In the genomic region with DNA sequence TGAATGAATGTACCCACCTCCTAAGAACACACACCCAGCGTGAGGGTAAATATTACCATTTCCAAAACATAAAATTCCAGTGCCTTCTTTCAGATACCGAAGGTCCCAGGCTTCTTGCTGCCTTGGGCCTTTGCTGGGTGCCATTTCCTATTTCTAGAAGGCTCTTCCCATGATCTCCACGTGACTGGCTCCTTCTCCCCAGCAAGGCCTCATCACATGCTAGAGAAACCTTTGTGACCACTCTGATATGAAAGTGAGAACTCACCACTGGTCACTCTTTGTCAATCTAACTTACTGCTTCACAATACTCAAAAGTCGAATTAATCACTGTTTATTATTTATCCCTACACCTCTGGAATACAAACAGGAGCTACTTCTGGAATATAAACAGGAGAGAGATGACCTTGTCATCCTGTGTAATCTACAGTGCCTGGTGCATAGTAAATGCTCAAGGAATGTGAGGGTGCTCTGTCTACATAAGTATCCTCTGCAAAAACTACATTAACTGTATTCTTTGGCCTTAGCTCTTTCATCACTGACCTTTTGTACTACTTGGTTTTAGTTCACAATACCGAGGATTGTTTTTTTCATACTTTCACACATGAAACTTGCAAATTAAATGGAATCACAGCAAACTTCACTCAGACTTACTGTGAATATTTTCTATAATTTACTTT, we compare ENCODE assay signal across 8 cellular contexts. TPM values are rescaled to one million over a fixed set of nuclear protein-coding genes. Genes with fewer than 3 reads are reported as not detected.
DNase-seq lines count a peak whose midpoint lies in the region; ATAC-seq and TF ChIP-seq lines count a peak whose summit lies in the region.

No MANE protein-coding gene starts in this region.

- H3K9me3 ChIP-seq in CD8-positive, alpha-beta memory T cell (ENCODE audit: low read length), result no peaks in the 10 kb centered on the region

- no peak for TF ChIP-seq CTCF in choroid plexus epithelial cell (conservative IDR thresholded peaks at IDR 0.05; ENCODE audit: low read depth, low read length)
- TF ChIP-seq CTCF in natural killer cell (IDR thresholded peaks at IDR 0.05), result no peak

- H3K4me1 Mint-ChIP-seq in CD8-positive, alpha-beta memory T cell, result peaks cover 50 to 68% (median 66%) of the 10 kb centered on the region in 3 donors
- H3K4me1 Mint-ChIP-seq in natural killer cell, result peaks cover 54 to 62% of the 10 kb centered on the region in 2 donors

- intact Hi-C loops in natural killer cell (cut with micrococcal nuclease), result loop anchor here (5.0 kb wide), 1 partner anchor 301 kb away; the partner anchor contains the start of gene RPS12

- CTCF ChIA-PET in CD8-positive, alpha-beta memory T cell (lab: Charles Lee), result no interaction called here

- peaks cover 0 to 26% (median 9%) of the 10 kb centered on the region in 3 donors for H3K36me3 Mint-ChIP-seq in CD8-positive, alpha-beta memory T cell
- H3K36me3 Mint-ChIP-seq in natural killer cell, result no peaks in the 10 kb centered on the region

- H3K4me3 Mint-ChIP-seq in CD8-positive, alpha-beta memory T cell, result peak overlapping the region; percentile 41 to 96 (median 89)
- H3K4me3 Mint-ChIP-seq in natural killer cell, result peak overlapping the region; percentile 99

- no peak overlapping the region for H3K27ac Mint-ChIP-seq in CD8-positive, alpha-beta memory T cell
- peak overlapping the region; percentile 69 to 80 for H3K27ac Mint-ChIP-seq in natural killer cell

- POLR2A ChIA-PET in CD8-positive, alpha-beta memory T cell (lab: Charles Lee), result no interaction called here

- no peak for ATAC-seq in natural killer cell
- no peak for ATAC-seq in HG02870 (IDR thresholded peaks at IDR 0.05; ENCODE audit: unreplicated experiment)

- no peak overlapping the region for H3K27ac ChIP-seq in CD8-positive, alpha-beta memory T cell (ENCODE audit: low read depth, low read length)

- no peaks in the 10 kb centered on the region for H3K9me3 Mint-ChIP-seq in CD8-positive, alpha-beta memory T cell
- no peaks in the 10 kb centered on the region for H3K9me3 Mint-ChIP-seq in natural killer cell

- no peak for DNase-seq in CD8-positive, alpha-beta memory T cell
- peak; percentile 19 for DNase-seq in HT-29 (ENCODE audit: low spot score)
- DNase-seq in choroid plexus epithelial cell (ENCODE audit: low read depth), result peak; percentile 78
- no peak for DNase-seq in natural killer cell
- no peak for DNase-seq in GDM1 (lab: John Stamatoyannopoulos, UW)
- no peak for DNase-seq in NOMO-1 treated with dmso at 0.1 percent for 144 hours (lab: John Stamatoyannopoulos, UW; ENCODE audit: unreplicated experiment)
- DNase-seq in NCI-H2107 treated with DMSO at 0.1 percent for 48 hours (lab: John Stamatoyannopoulos, UW; ENCODE audit: unreplicated experiment), result no peak

- H3K36me3 ChIP-seq in CD8-positive, alpha-beta memory T cell (ENCODE audit: insufficient read depth, low read length), result no peaks in the 10 kb centered on the region

- peaks cover 24% of the 10 kb centered on the region for H3K4me1 ChIP-seq in CD8-positive, alpha-beta memory T cell (ENCODE audit: insufficient read depth, low read length)

- no peak overlapping the region for H3K4me3 ChIP-seq in CD8-positive, alpha-beta memory T cell (ENCODE audit: low read length)
- H3K4me3 ChIP-seq in choroid plexus epithelial cell (ENCODE audit: low read depth, low read length), result peak overlapping the region; percentile 93

- H3K27me3 Mint-ChIP-seq in CD8-positive, alpha-beta memory T cell, result peaks cover 3% of the 10 kb centered on the region in 2 donors
- peaks cover 6 to 8% of the 10 kb centered on the region in 2 donors for H3K27me3 Mint-ChIP-seq in natural killer cell (ENCODE audit: low read depth in 2 of 2)

- no peaks in the 10 kb centered on the region for H3K27me3 ChIP-seq in CD8-positive, alpha-beta memory T cell (ENCODE audit: insufficient read depth, low read length, poor library complexity, severe bottlenecking)

RNA-seq across cellular contexts. Expression of gene STX7, which starts 1.6 kb away (rescaled TPM):
- total RNA-seq in CD8-positive, alpha-beta memory T cell, result 10 to 100 TPM; 19.0 to 25.1 TPM
- 11.4 TPM for polyA plus RNA-seq in CD8-positive, alpha-beta memory T cell
- 16.1 and 20.9 TPM in 2 replicates for total RNA-seq in HT-29 (2014; rRNA removed; shearing (Covaris generic))
- 10 to 100 TPM; 37.3 to 49.9 (median 39.5) TPM for total RNA-seq in natural killer cell

RNA-seq across cellular contexts. Expression of gene TAAR9, which starts 26.8 kb away (rescaled TPM):
- total RNA-seq in CD8-positive, alpha-beta memory T cell, result not detected
- not detected for polyA plus RNA-seq in CD8-positive, alpha-beta memory T cell
- total RNA-seq in HT-29 (2014; rRNA removed; shearing (Covaris generic)), result not detected in 2 replicates
- total RNA-seq in natural killer cell, result not detected

RNA-seq across cellular contexts. Expression of gene TAAR8, which starts 41.2 kb away (rescaled TPM):
- total RNA-seq in CD8-positive, alpha-beta memory T cell, result not detected
- not detected for polyA plus RNA-seq in CD8-positive, alpha-beta memory T cell
- not detected in 2 replicates for total RNA-seq in HT-29 (2014; rRNA removed; shearing (Covaris generic))
- not detected for total RNA-seq in natural killer cell

RNA-seq across cellular contexts. Expression of gene TAAR6, which starts 58.8 kb away (rescaled TPM):
- not detected for total RNA-seq in CD8-positive, alpha-beta memory T cell
- not detected for polyA plus RNA-seq in CD8-positive, alpha-beta memory T cell
- total RNA-seq in HT-29 (2014; rRNA removed; shearing (Covaris generic)), result not detected in 2 replicates
- total RNA-seq in natural killer cell, result not detected

Comparison
In these comparisons a context has a peak if more than half of its experiments do, and no peak if none do; other contexts are left out.
1. DNase-seq: peak in HT-29 (single experiment) and choroid plexus epithelial cell (single experiment); none in CD8-positive, alpha-beta memory T cell (0 of 5), natural killer cell (single experiment), GDM1 (single experiment), NOMO-1 treated with dmso at 0.1 percent for 144 hours (single experiment) and NCI-H2107 treated with DMSO at 0.1 percent for 48 hours (single experiment).
2. H3K27ac Mint-ChIP-seq: peak in natural killer cell (2 of 2); none in CD8-positive, alpha-beta memory T cell (0 of 8).